12 cellular contexts compared by ENCODE assay signal in the genomic region with DNA sequence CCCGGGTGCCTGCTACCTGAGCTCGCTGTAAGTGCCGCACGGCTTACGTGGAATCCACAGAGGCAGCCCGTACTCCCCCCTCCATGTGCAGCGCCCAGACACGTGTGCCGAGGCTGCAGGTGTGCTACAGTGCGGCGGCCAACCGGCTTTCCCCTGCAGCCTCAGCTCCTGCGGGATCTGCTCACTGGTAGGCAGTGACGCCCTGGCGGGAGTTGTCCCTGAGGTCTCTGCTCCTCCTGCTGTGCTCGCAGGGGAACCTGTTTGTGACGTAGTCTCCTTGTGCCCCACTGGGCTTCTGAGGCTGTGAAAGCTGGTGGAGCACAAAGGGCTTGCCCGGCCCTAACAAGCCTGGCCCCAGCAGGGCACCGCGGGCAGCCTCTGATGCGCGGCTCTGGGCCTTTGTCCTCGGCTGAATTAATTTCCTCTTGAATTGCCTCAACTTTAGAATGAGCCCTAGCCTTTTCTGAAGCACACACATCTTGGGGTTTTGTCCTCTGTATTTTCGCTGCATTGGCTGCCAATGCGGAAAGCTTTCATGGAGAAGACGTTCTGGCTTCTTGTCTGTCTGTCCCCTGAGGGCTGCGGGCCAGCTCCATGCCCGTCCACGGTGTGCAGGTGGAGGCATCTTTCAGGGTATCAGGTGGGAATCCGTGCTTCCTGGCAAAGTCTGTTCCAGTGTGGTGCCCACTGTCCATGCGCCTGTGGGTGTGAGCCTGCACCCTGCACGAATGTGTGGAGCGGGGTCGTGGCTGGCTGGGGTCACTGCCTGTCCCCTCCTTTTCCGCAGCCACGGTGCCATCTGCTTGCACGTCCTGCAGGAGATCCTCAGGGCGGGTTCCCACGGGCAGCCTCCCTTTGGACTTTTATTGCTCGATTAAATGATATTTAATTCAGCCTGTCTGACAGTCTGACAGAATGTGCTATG.
A peak's percentile ranks its signal among the peaks of the same experiment; 100 is the strongest.
DNase-seq lines count a peak whose midpoint lies in the region; ATAC-seq and TF ChIP-seq lines count a peak whose summit lies in the region.
"Had no signal": no experiment of that assay in that cellular context is flagged by ENCODE, and none has a peak within 500 bp of the region (broad histone marks: within the 10 kb centered on the region; RNA-seq: fewer than 3 reads in every experiment).

No MANE protein-coding gene starts in this region.

- in situ Hi-C loops in GM23248 (cut with MboI) = no loop called here

- 77 to 81% methylated on average over 40 of the region's 40 CpGs for WGBS in heart right ventricle, 2 donors
- WGBS in GM23248 (ENCODE audit: low coverage in 1 of 2, low lambda C conversion rate in 2 of 2, missing lambda C conversion rate in 2 of 2), 2 experiments = 48 to 51% methylated on average over 40 of the region's 40 CpGs

- H3K4me3 ChIP-seq in heart right ventricle (no peak overlapping the region), upper lobe of right lung (no peak overlapping the region), GM23248 (no peak overlapping the region)
- H3K4me3 ChIP-seq: lung, SK-N-MC had no signal

- H3K4me2 ChIP-seq in GM23248 (ENCODE audit: unreplicated experiment) = no peak overlapping the region

- H3K36me3 ChIP-seq in heart right ventricle (no peaks in the 10 kb centered on the region), upper lobe of right lung (no peaks in the 10 kb centered on the region), GM23248 (ENCODE audit: low read depth) (no peaks in the 10 kb centered on the region)

- no peak overlapping the region for H3K9ac ChIP-seq in GM23248

- intact Hi-C loops in left cardiac atrium (cut with DNase I) (no loop called here), heart right ventricle (cut with DNase I) (no loop called here), upper lobe of right lung (cut with DNase I) (no loop called here)

- TF ChIP-seq CTCF in heart right ventricle (IDR thresholded peaks at IDR 0.05) (no peak), upper lobe of right lung (IDR thresholded peaks at IDR 0.05) (no peak)

- H3K9me2 ChIP-seq in GM23248 (ENCODE audit: insufficient read depth) = no peaks in the 10 kb centered on the region

- no peaks in the 10 kb centered on the region for H3K79me2 ChIP-seq in GM23248 (ENCODE audit: insufficient read depth)

- H4K20me1 ChIP-seq in GM23248 (ENCODE audit: insufficient read depth) = no peaks in the 10 kb centered on the region

- no peak overlapping the region for H3K27ac ChIP-seq in heart right ventricle
- no peak overlapping the region for H3K27ac ChIP-seq in upper lobe of right lung
- H3K27ac ChIP-seq in GM23248 = no peak overlapping the region
- H3K27ac ChIP-seq: SK-N-MC had no signal

- DNase-seq in left cardiac atrium = peak; percentile 16
- no peak for DNase-seq in heart right ventricle
- peak; percentile 14 for DNase-seq in RPMI8226
- peak; percentile 45 for DNase-seq in kidney tubule cell (ENCODE audit: low spot score)
- DNase-seq in upper lobe of right lung = no peak
- no peak for DNase-seq in foreskin melanocyte
- DNase-seq in GM23248 = no peak
- no peak for DNase-seq in cortex of kidney (lab: John Stamatoyannopoulos, UW)
- DNase-seq: dermis blood vessel endothelial cell; stimulated activated CD8-positive, alpha-beta memory T cell treated with anti-CD3 and anti-CD28 coated beads, Interleukin-4, amount 100 ng/mL, for 48 hours had no signal

- 0 out of 2 replicates have a peak, but pooled peaks cover 2% of the 10 kb centered on the region for H3F3A ChIP-seq in GM23248 (ENCODE audit: insufficient read depth)

- H3K9me3 ChIP-seq in heart right ventricle (no peaks in the 10 kb centered on the region), upper lobe of right lung (no peaks in the 10 kb centered on the region), GM23248 (ENCODE audit: low read depth) (no peaks in the 10 kb centered on the region)

- H3K4me1 ChIP-seq in heart right ventricle = peaks cover 7 to 35% (median 25%) of the 10 kb centered on the region in 9 donors
- H3K4me1 ChIP-seq in upper lobe of right lung = peaks cover 24% of the 10 kb centered on the region
- H3K4me1 ChIP-seq in GM23248 (ENCODE audit: insufficient read depth) = no peaks in the 10 kb centered on the region

- no peak overlapping the region for H2AFZ ChIP-seq in GM23248

- ATAC-seq in left cardiac atrium = no peak
- ATAC-seq in heart right ventricle = no peak
- peak; percentile 14 for ATAC-seq in upper lobe of right lung

- H3K27me3 ChIP-seq in heart right ventricle (peaks cover 0 to 51% (median 25%) of the 10 kb centered on the region in 7 donors), upper lobe of right lung (peaks cover 15% of the 10 kb centered on the region), GM23248 (replicated peaks; ENCODE audit: insufficient read depth) (peaks cover 46% of the 10 kb centered on the region)

Comparison
In these comparisons a context has a peak if more than half of its experiments do, and no peak if none do; other contexts are left out.
1. DNase-seq: peak in left cardiac atrium (single experiment), RPMI8226 (single experiment) and kidney tubule cell (single experiment); none in heart right ventricle (0 of 2), upper lobe of right lung (single experiment), foreskin melanocyte (single experiment), GM23248 (single experiment) and cortex of kidney (single experiment).